8 cellular contexts compared by ENCODE assay signal in the genomic region with DNA sequence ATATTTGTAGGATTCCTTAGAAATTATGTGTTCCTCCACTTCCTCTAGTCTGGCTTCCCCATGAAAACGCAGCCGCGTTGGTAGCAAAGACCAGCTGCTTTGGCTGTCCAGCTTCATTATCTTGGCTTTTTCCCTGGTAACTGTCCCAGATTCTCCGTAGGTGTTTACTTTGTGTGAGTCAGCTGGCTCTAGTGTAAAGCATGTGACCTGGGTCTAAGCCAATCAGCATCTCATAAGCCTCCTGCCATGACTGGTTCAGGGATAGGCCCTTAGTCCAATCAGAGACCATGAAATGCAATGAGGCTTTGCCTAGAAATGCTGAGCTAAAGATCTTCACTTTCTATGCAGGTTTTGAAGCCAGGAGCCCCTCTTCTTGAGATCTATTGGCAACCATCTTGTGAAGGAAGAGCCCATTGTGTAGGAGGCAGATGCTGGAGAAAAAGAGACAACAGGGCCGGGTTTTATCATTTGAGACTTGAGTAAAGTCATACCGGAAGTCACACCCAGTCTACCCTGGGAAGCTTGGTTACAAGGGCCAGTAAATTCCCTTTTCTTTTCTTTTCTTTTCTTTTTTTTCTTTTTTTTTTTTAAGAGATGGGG.
DNase-seq lines count a peak whose midpoint lies in the region; ATAC-seq and TF ChIP-seq lines count a peak whose summit lies in the region.

No MANE protein-coding gene starts in this region.

- H3K9me3 ChIP-seq in body of pancreas (no peaks in the 10 kb centered on the region), liver (ENCODE audit: control insufficient read depth in 4 of 4, low read length in 3 of 4) (no peaks in the 10 kb centered on the region)

- peak; percentile 61 to 67 for TF ChIP-seq RAD21 in liver (IDR thresholded peaks at IDR 0.05)

- H3K27me3 ChIP-seq in ACC112 (ENCODE audit: insufficient read depth, low read length) (no peaks in the 10 kb centered on the region), body of pancreas (no peaks in the 10 kb centered on the region), liver (ENCODE audit: control insufficient read depth in 4 of 4, insufficient read depth in 4 of 4, low read length in 3 of 4) (no peaks in the 10 kb centered on the region)

- H3K27ac ChIP-seq in ACC112 (ENCODE audit: low read depth, low read length), result peak overlapping the region; percentile 24; the same call in 1 of the 2 replicates
- peak overlapping the region; percentile 32 to 69 (median 61) for H3K27ac ChIP-seq in body of pancreas
- H3K27ac ChIP-seq in liver (ENCODE audit: low read depth in 1 of 2, low read length in 2 of 2), result peak overlapping the region; percentile 77 to 82

- H3K4me3 ChIP-seq in ACC112 (ENCODE audit: low read depth, low read length) (no peak overlapping the region), body of pancreas (no peak overlapping the region), liver (ENCODE audit: low read depth in 1 of 3, low read length in 3 of 3) (no peak overlapping the region)

- H3K4me1 ChIP-seq in ACC112 (ENCODE audit: control insufficient read depth, insufficient read depth, low read length, unreplicated experiment), result no peaks in the 10 kb centered on the region
- peaks cover 19% of the 10 kb centered on the region for H3K4me1 ChIP-seq in body of pancreas
- H3K4me1 ChIP-seq in liver (ENCODE audit: control insufficient read depth in 4 of 4, insufficient read depth in 4 of 4, low read length in 3 of 4), result peaks cover 0 to 2% (median 0%) of the 10 kb centered on the region in 4 donors

- DNase-seq in HT1080 (ENCODE audit: low read depth) (peak; percentile 96), body of pancreas (peak; percentile 73 to 92 (median 83)), NCI-H2227 treated with DMSO at 0.1 percent for 48 hours (lab: John Stamatoyannopoulos, UW) (no peak), GM13977 (ENCODE audit: low spot score) (no peak), NCI-H526 treated with DMSO at 0.1 percent for 48 hours (lab: John Stamatoyannopoulos, UW) (no peak)

- no peak overlapping the region for H2AFZ ChIP-seq in ACC112 (ENCODE audit: low read length, unreplicated experiment)

- in situ Hi-C loops in GM13977 (cut with MboI; ENCODE audit: low pct_unique_long_range_greater_than_20kb, low sequenced_read_pairs, unreplicated experiment), result no loop called here

- ATAC-seq in body of pancreas (peak; percentile 100), HG03378 (IDR thresholded peaks at IDR 0.05; ENCODE audit: unreplicated experiment) (no peak)

- 31 to 42% methylated on average over 6 of the region's 6 CpGs for WGBS in body of pancreas, 2 donors
- WGBS in liver, result 30% methylated on average over 6 of the region's 6 CpGs

- no peaks in the 10 kb centered on the region for H3K36me3 ChIP-seq in ACC112 (ENCODE audit: insufficient read depth, low read length)
- no peaks in the 10 kb centered on the region for H3K36me3 ChIP-seq in body of pancreas (replicated peaks in 1 of 2; ENCODE audit: insufficient read depth in 1 of 2, low read depth in 2 of 2)
- no peaks in the 10 kb centered on the region for H3K36me3 ChIP-seq in liver (ENCODE audit: control insufficient read depth in 4 of 4, insufficient read depth in 3 of 4, low read depth in 1 of 4, low read length in 3 of 4)

- peak in 2 of 3 donors; percentile 46 to 55 for TF ChIP-seq POLR2A in body of pancreas (IDR thresholded peaks at IDR 0.05)

- TF ChIP-seq CTCF in body of pancreas (IDR thresholded peaks at IDR 0.05), result peak in 1 of 7 experiments; percentile 4
- no peak for TF ChIP-seq CTCF in liver (IDR thresholded peaks at IDR 0.05; ENCODE audit: low read depth, low read length, missing input control)
- TF ChIP-seq CTCF in GM13977 (IDR thresholded peaks at IDR 0.05; ENCODE audit: extremely low read depth, insufficient read depth, missing control alignments), result no peak

- intact Hi-C loops in body of pancreas (cut with DNase I), result no loop called here

- H3K79me2 ChIP-seq in ACC112 (ENCODE audit: control insufficient read depth, insufficient read depth, low read length, unreplicated experiment), result no peaks in the 10 kb centered on the region

- peak overlapping the region in 1 of 2 donors; percentile 74 for H3K9ac ChIP-seq in liver (ENCODE audit: low read depth in 1 of 2, low read length in 2 of 2)

TF ChIP-seq in liver, 16 proteins besides CTCF, POLR2A, EP300 and RAD21:
- TF ChIP-seq SP1 (IDR thresholded peaks at IDR 0.05), result peak; percentile 86
- TF ChIP-seq, protein P1, sequence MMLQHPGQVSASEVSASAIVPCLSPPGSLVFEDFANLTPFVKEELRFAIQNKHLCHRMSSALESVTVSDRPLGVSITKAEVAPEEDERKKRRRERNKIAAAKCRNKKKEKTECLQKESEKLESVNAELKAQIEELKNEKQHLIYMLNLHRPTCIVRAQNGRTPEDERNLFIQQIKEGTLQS (IDR thresholded peaks at IDR 0.05), result no peak
- TF ChIP-seq RXRA (IDR thresholded peaks at IDR 0.05), result peak; percentile 40 to 68
- TF ChIP-seq, protein P2, sequence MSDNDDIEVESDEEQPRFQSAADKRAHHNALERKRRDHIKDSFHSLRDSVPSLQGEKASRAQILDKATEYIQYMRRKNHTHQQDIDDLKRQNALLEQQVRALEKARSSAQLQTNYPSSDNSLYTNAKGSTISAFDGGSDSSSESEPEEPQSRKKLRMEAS (IDR thresholded peaks at IDR 0.05), result peak; percentile 81
- peak; percentile 92 for TF ChIP-seq TAF1 (conservative IDR thresholded peaks at IDR 0.05)
- TF ChIP-seq, protein P3, sequence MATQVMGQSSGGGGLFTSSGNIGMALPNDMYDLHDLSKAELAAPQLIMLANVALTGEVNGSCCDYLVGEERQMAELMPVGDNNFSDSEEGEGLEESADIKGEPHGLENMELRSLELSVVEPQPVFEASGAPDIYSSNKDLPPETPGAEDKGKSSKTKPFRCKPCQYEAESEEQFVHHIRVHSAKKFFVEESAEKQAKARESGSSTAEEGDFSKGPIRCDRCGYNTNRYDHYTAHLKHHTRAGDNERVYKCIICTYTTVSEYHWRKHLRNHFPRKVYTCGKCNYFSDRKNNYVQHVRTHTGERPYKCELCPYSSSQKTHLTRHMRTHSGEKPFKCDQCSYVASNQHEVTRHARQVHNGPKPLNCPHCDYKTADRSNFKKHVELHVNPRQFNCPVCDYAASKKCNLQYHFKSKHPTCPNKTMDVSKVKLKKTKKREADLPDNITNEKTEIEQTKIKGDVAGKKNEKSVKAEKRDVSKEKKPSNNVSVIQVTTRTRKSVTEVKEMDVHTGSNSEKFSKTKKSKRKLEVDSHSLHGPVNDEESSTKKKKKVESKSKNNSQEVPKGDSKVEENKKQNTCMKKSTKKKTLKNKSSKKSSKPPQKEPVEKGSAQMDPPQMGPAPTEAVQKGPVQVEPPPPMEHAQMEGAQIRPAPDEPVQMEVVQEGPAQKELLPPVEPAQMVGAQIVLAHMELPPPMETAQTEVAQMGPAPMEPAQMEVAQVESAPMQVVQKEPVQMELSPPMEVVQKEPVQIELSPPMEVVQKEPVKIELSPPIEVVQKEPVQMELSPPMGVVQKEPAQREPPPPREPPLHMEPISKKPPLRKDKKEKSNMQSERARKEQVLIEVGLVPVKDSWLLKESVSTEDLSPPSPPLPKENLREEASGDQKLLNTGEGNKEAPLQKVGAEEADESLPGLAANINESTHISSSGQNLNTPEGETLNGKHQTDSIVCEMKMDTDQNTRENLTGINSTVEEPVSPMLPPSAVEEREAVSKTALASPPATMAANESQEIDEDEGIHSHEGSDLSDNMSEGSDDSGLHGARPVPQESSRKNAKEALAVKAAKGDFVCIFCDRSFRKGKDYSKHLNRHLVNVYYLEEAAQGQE (IDR thresholded peaks at IDR 0.05), result peak; percentile 96
- peak; percentile 92 for TF ChIP-seq YY1 (IDR thresholded peaks at IDR 0.05)
- peak; percentile 99 for TF ChIP-seq FOXA2 (IDR thresholded peaks at IDR 0.05)
- TF ChIP-seq HNF4G (IDR thresholded peaks at IDR 0.05), result no peak
- TF ChIP-seq EGR1 (IDR thresholded peaks at IDR 0.05; ENCODE audit: low read depth in 2 of 2), result no peak
- peak; percentile 83 to 94 for TF ChIP-seq JUND (IDR thresholded peaks at IDR 0.05)
- TF ChIP-seq, protein P4, sequence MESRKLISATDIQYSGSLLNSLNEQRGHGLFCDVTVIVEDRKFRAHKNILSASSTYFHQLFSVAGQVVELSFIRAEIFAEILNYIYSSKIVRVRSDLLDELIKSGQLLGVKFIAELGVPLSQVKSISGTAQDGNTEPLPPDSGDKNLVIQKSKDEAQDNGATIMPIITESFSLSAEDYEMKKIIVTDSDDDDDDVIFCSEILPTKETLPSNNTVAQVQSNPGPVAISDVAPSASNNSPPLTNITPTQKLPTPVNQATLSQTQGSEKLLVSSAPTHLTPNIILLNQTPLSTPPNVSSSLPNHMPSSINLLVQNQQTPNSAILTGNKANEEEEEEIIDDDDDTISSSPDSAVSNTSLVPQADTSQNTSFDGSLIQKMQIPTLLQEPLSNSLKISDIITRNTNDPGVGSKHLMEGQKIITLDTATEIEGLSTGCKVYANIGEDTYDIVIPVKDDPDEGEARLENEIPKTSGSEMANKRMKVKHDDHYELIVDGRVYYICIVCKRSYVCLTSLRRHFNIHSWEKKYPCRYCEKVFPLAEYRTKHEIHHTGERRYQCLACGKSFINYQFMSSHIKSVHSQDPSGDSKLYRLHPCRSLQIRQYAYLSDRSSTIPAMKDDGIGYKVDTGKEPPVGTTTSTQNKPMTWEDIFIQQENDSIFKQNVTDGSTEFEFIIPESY (IDR thresholded peaks at IDR 0.05), result no peak
- peak in 1 of 2 donors; percentile 21 for TF ChIP-seq GABPA (IDR thresholded peaks at IDR 0.05 in 1 of 2, conservative IDR thresholded peaks at IDR 0.05 in 1 of 2)
- TF ChIP-seq HNF4A (conservative IDR thresholded peaks at IDR 0.05), result peak; percentile 33 to 58
- TF ChIP-seq FOXA1 (IDR thresholded peaks at IDR 0.05), result peak; percentile 99
- TF ChIP-seq NR2F2 (IDR thresholded peaks at IDR 0.05), result no peak

Comparison
In these comparisons a context has a peak if more than half of its experiments do, and no peak if none do; other contexts are left out.
1. H3K27ac ChIP-seq: peak in every context shown above with its lines; median percentile 80 in liver; 61 in body of pancreas; 24 in ACC112.
2. DNase-seq: peak in HT1080 (single experiment) and body of pancreas (4 of 4); none in NCI-H2227 treated with DMSO at 0.1 percent for 48 hours (single experiment), GM13977 (single experiment) and NCI-H526 treated with DMSO at 0.1 percent for 48 hours (single experiment).